In the genomic region with DNA sequence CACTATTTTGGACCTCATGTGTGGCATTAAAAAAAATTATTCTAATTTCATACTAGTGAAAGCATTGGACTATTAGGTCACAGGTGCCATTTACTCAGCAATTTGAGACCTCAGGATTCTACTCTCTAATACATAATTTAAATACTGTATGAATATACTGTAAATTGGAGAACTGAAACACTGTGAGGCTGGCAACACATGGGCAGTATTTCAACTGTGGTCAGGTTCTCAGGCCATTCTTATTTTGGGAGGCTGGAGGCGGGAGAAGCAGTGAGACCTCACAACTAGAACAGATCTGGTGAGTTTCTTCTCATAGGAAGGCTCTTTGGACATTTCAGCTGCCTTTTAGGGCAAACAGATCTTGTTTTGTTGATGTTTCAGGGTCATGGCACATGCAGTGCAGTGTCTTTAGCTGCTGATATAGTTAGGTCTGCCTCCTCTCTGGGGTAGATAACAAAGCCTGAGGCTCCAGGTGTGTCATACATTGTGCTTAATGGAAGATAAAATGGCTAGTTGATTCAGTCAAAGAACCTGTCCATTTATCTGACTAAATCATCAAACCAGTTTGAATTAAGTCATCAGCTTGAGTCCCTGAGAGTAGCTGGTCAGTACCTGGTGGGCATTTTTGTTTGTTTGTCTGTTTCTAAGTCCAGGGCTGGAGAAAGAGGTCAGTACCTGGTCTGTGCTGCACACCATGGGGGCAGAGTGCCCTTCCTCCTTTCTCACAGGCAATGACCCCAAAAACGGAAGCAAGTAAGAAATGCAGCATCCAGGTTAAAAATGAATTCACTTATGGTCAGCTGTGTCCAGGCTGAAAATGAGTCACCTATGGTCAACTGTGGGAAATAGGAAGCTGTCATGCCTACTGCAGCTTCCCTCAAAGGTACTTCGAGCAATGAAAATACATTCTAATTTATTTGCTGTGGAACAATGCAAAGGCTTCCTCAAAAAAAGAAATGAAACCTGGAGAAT, we compare ENCODE assay signal across 9 cellular contexts.
DNase-seq lines count a peak whose midpoint lies in the region; ATAC-seq and TF ChIP-seq lines count a peak whose summit lies in the region.
"Had no signal": no experiment of that assay in that cellular context is flagged by ENCODE, and none has a peak within 500 bp of the region (broad histone marks: within the 10 kb centered on the region; RNA-seq: fewer than 3 reads in every experiment).

No MANE protein-coding gene starts in this region.

- H3K27me3 Mint-ChIP-seq in stimulated activated naive B cell treated with anti-CD40 and anti-IgM and Interleukin-4, amounts not matched to agents 10 μg/mL and 1 μg/mL and 100 μg/mL, for 72 hours = no peaks in the 10 kb centered on the region

- H3K36me3 Mint-ChIP-seq in stimulated activated naive B cell treated with anti-CD40 and anti-IgM and Interleukin-4, amounts not matched to agents 10 μg/mL and 1 μg/mL and 100 μg/mL, for 72 hours = peaks cover 16 to 53% of the 10 kb centered on the region in 2 donors

- H3K9me3 ChIP-seq in WERI-Rb-1 (ENCODE audit: severe bottlenecking) = no peaks in the 10 kb centered on the region
- H3K9me3 ChIP-seq in spleen = no peaks in the 10 kb centered on the region
- H3K9me3 ChIP-seq: thoracic aorta had no signal

- peak overlapping the region; percentile 94 for H3K27ac ChIP-seq in WERI-Rb-1
- H3K27ac ChIP-seq in spleen = peak overlapping the region in 4 of 8 donors; percentile 0 to 63 (median 27)
- H3K27ac ChIP-seq: thoracic aorta had no signal

- H3K36me3 ChIP-seq in WERI-Rb-1 = no peaks in the 10 kb centered on the region
- peaks cover 0 to 23% (median 2%) of the 10 kb centered on the region in 6 donors for H3K36me3 ChIP-seq in spleen

- no peaks in the 10 kb centered on the region for H3K9me3 Mint-ChIP-seq in stimulated activated naive B cell treated with anti-CD40 and anti-IgM and Interleukin-4, amounts not matched to agents 10 μg/mL and 1 μg/mL and 100 μg/mL, for 72 hours

- peak overlapping the region; percentile 37 for H3K4me3 ChIP-seq in WERI-Rb-1 (ENCODE audit: low read depth, low read length)
- H3K4me3 ChIP-seq in spleen = no peak overlapping the region
- H3K4me3 ChIP-seq: thoracic aorta had no signal

- H3K4me3 Mint-ChIP-seq in stimulated activated naive B cell treated with anti-CD40 and anti-IgM and Interleukin-4, amounts not matched to agents 10 μg/mL and 1 μg/mL and 100 μg/mL, for 72 hours = peak overlapping the region in 1 of 2 donors; percentile 8

- TF ChIP-seq CTCF in WERI-Rb-1 (IDR thresholded peaks at IDR 0.05; ENCODE audit: low read depth, low read length) (no peak), spleen (IDR thresholded peaks at IDR 0.05 in 8 of 11, conservative IDR thresholded peaks at IDR 0.05 in 3 of 11) (no peak)

- peak overlapping the region; percentile 31 for H3K27ac Mint-ChIP-seq in stimulated activated naive B cell treated with anti-CD40 and anti-IgM and Interleukin-4, amounts not matched to agents 10 μg/mL and 1 μg/mL and 100 μg/mL, for 72 hours

- intact Hi-C loops in Right ventricle myocardium inferior (cut with DNase I) = no loop called here
- intact Hi-C loops in left cardiac atrium (cut with DNase I) = no loop called here
- intact Hi-C loops in spleen (cut with DNase I; ENCODE audit: low total_unique reads) = no loop called here

- peaks cover 20 to 33% of the 10 kb centered on the region in 2 donors for H3K4me1 Mint-ChIP-seq in stimulated activated naive B cell treated with anti-CD40 and anti-IgM and Interleukin-4, amounts not matched to agents 10 μg/mL and 1 μg/mL and 100 μg/mL, for 72 hours

- ATAC-seq in Right ventricle myocardium inferior (peak; percentile 27), left cardiac atrium (no peak), HG03097 (IDR thresholded peaks at IDR 0.05; ENCODE audit: low FRiP score, unreplicated experiment) (peak; percentile 63)
- ATAC-seq in stimulated activated naive B cell treated with anti-CD40 and anti-IgM and Interleukin-4, amounts not matched to agents 10 μg/mL and 1 μg/mL and 100 μg/mL, for 72 hours (replicated peaks) = peak; percentile 97

- no peak for DNase-seq in Right ventricle myocardium inferior (ENCODE audit: missing footprints)
- DNase-seq in left cardiac atrium = no peak
- DNase-seq in WERI-Rb-1 = no peak
- DNase-seq in stimulated activated naive B cell treated with anti-CD40 and anti-IgM and Interleukin-4, amounts not matched to agents 10 μg/mL and 1 μg/mL and 100 μg/mL, for 72 hours = no peak
- DNase-seq in spleen = no peak
- DNase-seq in T-helper 2 cell = no peak
- no peak for DNase-seq in NCI-H2227 (lab: John Stamatoyannopoulos, UW; ENCODE audit: unreplicated experiment)

- H3K27me3 ChIP-seq in WERI-Rb-1 (ENCODE audit: insufficient read depth, low read depth, severe bottlenecking) (no peaks in the 10 kb centered on the region), spleen (replicated peaks in 1 of 7) (no peaks in the 10 kb centered on the region)

- peaks cover 11 to 49% (median 24%) of the 10 kb centered on the region in 6 donors for H3K4me1 ChIP-seq in spleen

- TF ChIP-seq POLR2A in spleen (IDR thresholded peaks at IDR 0.05) = no peak

- WGBS in spleen, 5 donors = 50 to 69% (median 54%) methylated on average over 3 of the region's 3 CpGs

Comparison
In these comparisons a context has a peak if more than half of its experiments do, and no peak if none do; other contexts are left out.
1. ATAC-seq: peak in Right ventricle myocardium inferior (single experiment), HG03097 (single experiment) and stimulated activated naive B cell treated with anti-CD40 and anti-IgM and Interleukin-4, amounts not matched to agents 10 μg/mL and 1 μg/mL and 100 μg/mL, for 72 hours (2 of 2); none in left cardiac atrium (0 of 2).